In the genomic region with DNA sequence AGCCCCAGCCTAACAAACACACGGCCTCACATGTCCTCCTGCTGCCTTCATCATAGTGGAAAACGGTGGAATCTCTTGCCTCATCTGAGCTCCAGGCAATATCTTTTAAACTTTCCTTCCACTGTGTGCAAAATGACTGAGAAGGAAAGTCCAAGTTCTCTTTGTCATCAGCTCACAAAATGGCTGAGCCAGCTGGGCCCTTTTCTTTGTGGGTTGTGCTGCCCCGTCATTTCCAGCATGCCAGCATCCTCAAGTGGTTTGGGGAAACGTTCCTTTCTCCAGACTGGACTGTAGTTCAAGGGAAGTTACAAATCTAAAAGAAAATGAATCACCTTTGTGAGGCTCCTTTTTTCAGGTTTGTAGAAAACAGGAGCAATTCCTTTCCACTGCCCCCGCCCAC, we compare ENCODE assay signal across 18 cellular contexts.
DNase-seq lines count a peak whose midpoint lies in the region; ATAC-seq lines count a peak whose summit lies in the region.
"Had no signal": no experiment of that assay in that cellular context is flagged by ENCODE, and none has a peak within 500 bp of the region (broad histone marks: within the 10 kb centered on the region; RNA-seq: fewer than 3 reads in every experiment).

No MANE protein-coding gene starts in this region.

- H3K4me3 Mint-ChIP-seq in activated naive CD4-positive, alpha-beta T cell treated with anti-CD3 and anti-CD28 coated beads for 36 hours: no peak overlapping the region
- H3K4me3 Mint-ChIP-seq: CD4-positive, CD25-positive, alpha-beta regulatory T cell had no signal

- peaks cover 5% of the 10 kb centered on the region for H3K9me3 Mint-ChIP-seq in activated naive CD4-positive, alpha-beta T cell treated with anti-CD3 and anti-CD28 coated beads for 36 hours
- H3K9me3 Mint-ChIP-seq in activated naive CD4-positive, alpha-beta T cell treated with anti-CD3 and anti-CD28 coated beads, Interleukin-2, amount 50 U/mL, for 72 hours: peaks cover 4 to 8% of the 10 kb centered on the region in 2 donors

- intact Hi-C loops in activated naive CD4-positive, alpha-beta T cell treated with anti-CD3 and anti-CD28 coated beads for 36 hours (cut with micrococcal nuclease): no loop called here

- ATAC-seq in activated naive CD4-positive, alpha-beta T cell treated with anti-CD3 and anti-CD28 coated beads, Interleukin-2, amount 50 U/mL, for 72 hours: no peak
- ATAC-seq: A549, K562 had no signal

- CTCF ChIA-PET in activated naive CD4-positive, alpha-beta T cell treated with anti-CD3 and anti-CD28 coated beads for 36 hours (lab: Charles Lee): no interaction called here

- H3K27me3 Mint-ChIP-seq in activated naive CD4-positive, alpha-beta T cell treated with anti-CD3 and anti-CD28 coated beads for 36 hours (ENCODE audit: low read depth): no peaks in the 10 kb centered on the region

- H3K27ac Mint-ChIP-seq in activated naive CD4-positive, alpha-beta T cell treated with anti-CD3 and anti-CD28 coated beads for 36 hours: no peak overlapping the region
- H3K27ac Mint-ChIP-seq in activated naive CD4-positive, alpha-beta T cell treated with anti-CD3 and anti-CD28 coated beads, Interleukin-2, amount 50 U/mL, for 72 hours: no peak overlapping the region
- H3K27ac Mint-ChIP-seq: CD4-positive, CD25-positive, alpha-beta regulatory T cell had no signal

- peak; percentile 11 for DNase-seq in activated naive CD4-positive, alpha-beta T cell treated with anti-CD3 and anti-CD28 coated beads for 36 hours
- no peak for DNase-seq in activated naive CD4-positive, alpha-beta T cell treated with anti-CD3 and anti-CD28 coated beads, Interleukin-2, amount 50 U/mL, for 72 hours (ENCODE audit: low spot score in 2 of 2)
- DNase-seq in HT1080 (ENCODE audit: low read depth): peak; percentile 3
- peak; percentile 15 for DNase-seq in ecto neural progenitor cell (ENCODE audit: low spot score)
- DNase-seq in stromal cell of bone marrow (ENCODE audit: low read depth): peak; percentile 23
- no peak for DNase-seq in NCI-H446 treated with DMSO at 0.1 percent for 48 hours (lab: John Stamatoyannopoulos, UW)
- no peak for DNase-seq in EL
- DNase-seq: CD4-positive, CD25-positive, alpha-beta regulatory T cell; MM.1S; NCI-H1048; NCI-H1417 treated with DMSO at 0.1 percent for 48 hours; NCI-H187 treated with DMSO at 0.1 percent for 48 hours; NCI-H510A; NCI-H748 treated with DMSO at 0.1 percent for 48 hours; Peyer's patch; SJCRH30 had no signal

- no peaks in the 10 kb centered on the region for H3K4me1 Mint-ChIP-seq in activated naive CD4-positive, alpha-beta T cell treated with anti-CD3 and anti-CD28 coated beads for 36 hours (ENCODE audit: low read depth)
- H3K4me1 Mint-ChIP-seq: CD4-positive, CD25-positive, alpha-beta regulatory T cell had no signal

- no peaks in the 10 kb centered on the region for H3K36me3 Mint-ChIP-seq in activated naive CD4-positive, alpha-beta T cell treated with anti-CD3 and anti-CD28 coated beads for 36 hours (ENCODE audit: low read depth)
- peaks cover 0 to 6% of the 10 kb centered on the region in 2 donors for H3K36me3 Mint-ChIP-seq in activated naive CD4-positive, alpha-beta T cell treated with anti-CD3 and anti-CD28 coated beads, Interleukin-2, amount 50 U/mL, for 72 hours
- H3K36me3 Mint-ChIP-seq: CD4-positive, CD25-positive, alpha-beta regulatory T cell had no signal

Comparison
In these comparisons a context has a peak if more than half of its experiments do, and no peak if none do; other contexts are left out.
1. DNase-seq: peak in activated naive CD4-positive, alpha-beta T cell treated with anti-CD3 and anti-CD28 coated beads for 36 hours (single experiment), HT1080 (single experiment), ecto neural progenitor cell (single experiment) and stromal cell of bone marrow (single experiment); none in activated naive CD4-positive, alpha-beta T cell treated with anti-CD3 and anti-CD28 coated beads, Interleukin-2, amount 50 U/mL, for 72 hours (0 of 2), NCI-H446 treated with DMSO at 0.1 percent for 48 hours (single experiment) and EL (single experiment).